In genomic region chr9:81613002-81613750, GRCh38 we compare ENCODE assay signal across 13 cellular contexts.
A peak's percentile ranks its signal among the peaks of the same experiment; 100 is the strongest.
DNase-seq lines count a peak whose midpoint lies in the region; ATAC-seq and TF ChIP-seq lines count a peak whose summit lies in the region.
"Had no signal": no experiment of that assay in that cellular context is flagged by ENCODE, and none has a peak within 500 bp of the region (broad histone marks: within the 10 kb centered on the region; RNA-seq: fewer than 3 reads in every experiment).

No MANE protein-coding gene starts in this region.

- no peak overlapping the region for H3K27ac Mint-ChIP-seq in stimulated activated memory B cell treated with anti-CD40 and anti-IgM and Interleukin-4, amounts not matched to agents 10 μg/mL and 1 μg/mL and 100 μg/mL, for 72 hours

- H3K9me3 ChIP-seq in lower lobe of right lung (no peaks in the 10 kb centered on the region), tibial nerve (no peaks in the 10 kb centered on the region)

- intact Hi-C loops in lower lobe of right lung (cut with DNase I): no loop called here

- in situ Hi-C loops in KBM-7 (cut with MboI; ENCODE audit: low pct_unique_long_range_greater_than_20kb, low sequenced_read_pairs): no loop called here

- WGBS in tibial nerve, 2 donors: 20 to 46% methylated on average over 21 of the region's 21 CpGs

- no peak overlapping the region for H3K4me3 Mint-ChIP-seq in stimulated activated memory B cell treated with anti-CD40 and anti-IgM and Interleukin-4, amounts not matched to agents 10 μg/mL and 1 μg/mL and 100 μg/mL, for 72 hours

- TF ChIP-seq EP300 in tibial nerve (IDR thresholded peaks at IDR 0.05): peak; percentile 17 to 93

- ATAC-seq in lower lobe of right lung: peak; percentile 59 to 78
- no peak for ATAC-seq in stimulated activated memory B cell treated with anti-CD40 and anti-IgM and Interleukin-4, amounts not matched to agents 10 μg/mL and 1 μg/mL and 100 μg/mL, for 72 hours

- no peaks in the 10 kb centered on the region for H3K9me3 Mint-ChIP-seq in stimulated activated memory B cell treated with anti-CD40 and anti-IgM and Interleukin-4, amounts not matched to agents 10 μg/mL and 1 μg/mL and 100 μg/mL, for 72 hours

- H3K27ac ChIP-seq in lower lobe of right lung: peak overlapping the region; percentile 66
- H3K27ac ChIP-seq in tibial nerve: peak overlapping the region; percentile 29 to 90 (median 81)

- H3K27me3 ChIP-seq in lower lobe of right lung (ENCODE audit: low read depth): no peaks in the 10 kb centered on the region
- H3K27me3 ChIP-seq in tibial nerve: no peaks in the 10 kb centered on the region

- peaks cover 27% of the 10 kb centered on the region for H3K4me1 Mint-ChIP-seq in stimulated activated memory B cell treated with anti-CD40 and anti-IgM and Interleukin-4, amounts not matched to agents 10 μg/mL and 1 μg/mL and 100 μg/mL, for 72 hours

- peak; percentile 64 for DNase-seq in epidermal melanocyte (ENCODE audit: insufficient read length, low spot score)
- DNase-seq in lower lobe of right lung: no peak
- peak in 1 of 2 donors; percentile 29 for DNase-seq in tibial nerve (ENCODE audit: low spot score in 2 of 2)
- no peak for DNase-seq in KBM-7
- DNase-seq in mesenteric fat pad (ENCODE audit: low spot score): no peak
- no peak for DNase-seq in activated T-cell treated with anti-CD3 and anti-CD28 coated beads, Interleukin-2, amount 50 U/mL, for 48 hours
- DNase-seq: activated CD8-positive, alpha-beta memory T cell treated with anti-CD3 and anti-CD28 coated beads, Interleukin-2, amount 50 U/mL, for 4 hours; effector CD4-positive, alpha-beta T cell; mesendoderm; NCI-H187; stimulated activated CD4-positive, alpha-beta T cell treated with anti-CD3 and anti-CD28 coated beads, Interleukin-4, amount 100 ng/mL, for 4 hours had no signal

- TF ChIP-seq POLR2A in tibial nerve (IDR thresholded peaks at IDR 0.05): no peak

- no peaks in the 10 kb centered on the region for H3K27me3 Mint-ChIP-seq in stimulated activated memory B cell treated with anti-CD40 and anti-IgM and Interleukin-4, amounts not matched to agents 10 μg/mL and 1 μg/mL and 100 μg/mL, for 72 hours

- H3K36me3 Mint-ChIP-seq in stimulated activated memory B cell treated with anti-CD40 and anti-IgM and Interleukin-4, amounts not matched to agents 10 μg/mL and 1 μg/mL and 100 μg/mL, for 72 hours: peaks cover 67% of the 10 kb centered on the region

- no peak overlapping the region for H3K4me3 ChIP-seq in lower lobe of right lung
- peak overlapping the region in 1 of 4 donors; percentile 11 for H3K4me3 ChIP-seq in tibial nerve

- TF ChIP-seq CTCF in lower lobe of right lung (IDR thresholded peaks at IDR 0.05) (no peak), tibial nerve (IDR thresholded peaks at IDR 0.05) (peak in 1 of 5 experiments; percentile 10)

- no peaks in the 10 kb centered on the region for H3K4me1 ChIP-seq in lower lobe of right lung
- peaks cover 2 to 41% (median 22%) of the 10 kb centered on the region in 4 donors for H3K4me1 ChIP-seq in tibial nerve

- peaks cover 49% of the 10 kb centered on the region for H3K36me3 ChIP-seq in lower lobe of right lung
- peaks cover 4 to 64% (median 5%) of the 10 kb centered on the region in 3 donors for H3K36me3 ChIP-seq in tibial nerve

TF ChIP-seq in PFSK-1, 5 proteins besides CTCF, POLR2A, EP300 and RAD21:
- no peak for TF ChIP-seq REST (IDR thresholded peaks at IDR 0.05; ENCODE audit: insufficient read depth in 1 of 2, low read depth in 2 of 2, low read length in 2 of 2)
- TF ChIP-seq FOXP2 (optimal IDR thresholded peaks at IDR 0.05; ENCODE audit: borderline replicate concordance, extremely low read depth, extremely low read length, insufficient read depth): peak; percentile 46
- no peak for TF ChIP-seq POLR2AphosphoS5 (IDR thresholded peaks at IDR 0.05; ENCODE audit: low read depth, low read length)
